1 cellular context compared by ENCODE assay signal in the genomic region with DNA sequence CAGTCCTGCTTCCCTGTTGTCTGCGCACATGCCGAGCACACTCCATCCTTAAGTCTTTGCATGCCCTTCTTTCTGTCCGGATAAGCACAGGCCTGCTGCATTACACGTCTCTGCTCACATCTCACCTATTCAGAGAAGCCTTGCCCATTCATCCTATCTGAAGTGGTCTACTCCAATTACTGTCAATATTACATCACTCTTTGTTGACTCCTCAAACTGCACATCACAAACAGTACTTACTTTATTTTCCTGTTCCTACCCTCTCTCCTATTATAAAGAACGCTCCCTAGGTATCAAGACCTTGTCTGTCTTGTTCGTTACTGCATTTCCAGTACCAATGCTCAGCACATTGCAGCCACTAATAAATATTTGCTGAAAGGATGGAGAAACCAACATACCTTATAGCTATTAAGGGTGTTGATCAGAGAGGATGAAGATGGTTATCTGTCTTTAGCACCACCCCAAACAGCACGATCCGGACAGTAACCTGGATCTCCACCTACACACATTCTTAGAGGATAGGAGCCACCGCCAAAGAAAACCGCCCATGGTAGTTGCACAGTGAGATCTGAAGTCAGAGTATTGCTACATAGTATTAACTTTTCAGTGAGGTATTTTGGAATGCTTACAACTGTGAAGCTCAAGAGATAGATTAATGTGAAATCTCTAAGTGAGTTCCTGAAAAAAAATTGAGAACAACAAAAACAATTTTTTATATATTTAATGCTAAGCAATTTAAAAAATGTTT.
TF ChIP-seq lines count a peak whose summit lies in the region.

No MANE protein-coding gene starts in this region.

TF ChIP-seq in HepG2, 621 proteins besides CTCF, POLR2A, EP300 and RAD21:
- 0 out of 2 replicates have a peak, but pooled peaks have one; percentile 22 for TF ChIP-seq TBX2 (CRISPR knock-in tag; IDR thresholded peaks at IDR 0.05; ENCODE audit: borderline replicate concordance)
- TF ChIP-seq ARID5B (CRISPR knock-in tag; IDR thresholded peaks at IDR 0.05): peak; percentile 22; the same call in 1 of the 2 replicates
- TF ChIP-seq ATF4 (CRISPR knock-in tag; IDR thresholded peaks at IDR 0.05): peak in 1 of 2 experiments; percentile 89; a peak in 2 of 4 replicates
- TF ChIP-seq FOXA3 (CRISPR knock-in tag; IDR thresholded peaks at IDR 0.05): peak; percentile 80
- TF ChIP-seq, protein P1, sequence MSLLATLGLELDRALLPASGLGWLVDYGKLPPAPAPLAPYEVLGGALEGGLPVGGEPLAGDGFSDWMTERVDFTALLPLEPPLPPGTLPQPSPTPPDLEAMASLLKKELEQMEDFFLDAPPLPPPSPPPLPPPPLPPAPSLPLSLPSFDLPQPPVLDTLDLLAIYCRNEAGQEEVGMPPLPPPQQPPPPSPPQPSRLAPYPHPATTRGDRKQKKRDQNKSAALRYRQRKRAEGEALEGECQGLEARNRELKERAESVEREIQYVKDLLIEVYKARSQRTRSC (CRISPR knock-in tag; IDR thresholded peaks at IDR 0.05; ENCODE audit: low read depth): no peak
- no peak for TF ChIP-seq CHD2 (IDR thresholded peaks at IDR 0.05; ENCODE audit: low read depth, low read length)
- no peak for TF ChIP-seq SOX13 (IDR thresholded peaks at IDR 0.05)
- 0 out of 4 replicates have a peak, but pooled peaks of 1 of the 2 experiments have one; percentile 5 for TF ChIP-seq SOX13 (CRISPR knock-in tag; conservative IDR thresholded peaks at IDR 0.05 in 1 of 2, IDR thresholded peaks at IDR 0.05 in 1 of 2)
- no peak for TF ChIP-seq ZNF230 (CRISPR knock-in tag; IDR thresholded peaks at IDR 0.05)
- no peak for TF ChIP-seq FOXA1 (IDR thresholded peaks at IDR 0.05)
- peak; percentile 51; the same call in 1 of the 2 replicates for TF ChIP-seq FOXA1 (CRISPR knock-in tag; IDR thresholded peaks at IDR 0.05)
- no peak for TF ChIP-seq SMAD3 (CRISPR knock-in tag; IDR thresholded peaks at IDR 0.05)
- no peak for TF ChIP-seq SMAD9 (CRISPR knock-in tag; IDR thresholded peaks at IDR 0.05)
- TF ChIP-seq, protein P2, sequence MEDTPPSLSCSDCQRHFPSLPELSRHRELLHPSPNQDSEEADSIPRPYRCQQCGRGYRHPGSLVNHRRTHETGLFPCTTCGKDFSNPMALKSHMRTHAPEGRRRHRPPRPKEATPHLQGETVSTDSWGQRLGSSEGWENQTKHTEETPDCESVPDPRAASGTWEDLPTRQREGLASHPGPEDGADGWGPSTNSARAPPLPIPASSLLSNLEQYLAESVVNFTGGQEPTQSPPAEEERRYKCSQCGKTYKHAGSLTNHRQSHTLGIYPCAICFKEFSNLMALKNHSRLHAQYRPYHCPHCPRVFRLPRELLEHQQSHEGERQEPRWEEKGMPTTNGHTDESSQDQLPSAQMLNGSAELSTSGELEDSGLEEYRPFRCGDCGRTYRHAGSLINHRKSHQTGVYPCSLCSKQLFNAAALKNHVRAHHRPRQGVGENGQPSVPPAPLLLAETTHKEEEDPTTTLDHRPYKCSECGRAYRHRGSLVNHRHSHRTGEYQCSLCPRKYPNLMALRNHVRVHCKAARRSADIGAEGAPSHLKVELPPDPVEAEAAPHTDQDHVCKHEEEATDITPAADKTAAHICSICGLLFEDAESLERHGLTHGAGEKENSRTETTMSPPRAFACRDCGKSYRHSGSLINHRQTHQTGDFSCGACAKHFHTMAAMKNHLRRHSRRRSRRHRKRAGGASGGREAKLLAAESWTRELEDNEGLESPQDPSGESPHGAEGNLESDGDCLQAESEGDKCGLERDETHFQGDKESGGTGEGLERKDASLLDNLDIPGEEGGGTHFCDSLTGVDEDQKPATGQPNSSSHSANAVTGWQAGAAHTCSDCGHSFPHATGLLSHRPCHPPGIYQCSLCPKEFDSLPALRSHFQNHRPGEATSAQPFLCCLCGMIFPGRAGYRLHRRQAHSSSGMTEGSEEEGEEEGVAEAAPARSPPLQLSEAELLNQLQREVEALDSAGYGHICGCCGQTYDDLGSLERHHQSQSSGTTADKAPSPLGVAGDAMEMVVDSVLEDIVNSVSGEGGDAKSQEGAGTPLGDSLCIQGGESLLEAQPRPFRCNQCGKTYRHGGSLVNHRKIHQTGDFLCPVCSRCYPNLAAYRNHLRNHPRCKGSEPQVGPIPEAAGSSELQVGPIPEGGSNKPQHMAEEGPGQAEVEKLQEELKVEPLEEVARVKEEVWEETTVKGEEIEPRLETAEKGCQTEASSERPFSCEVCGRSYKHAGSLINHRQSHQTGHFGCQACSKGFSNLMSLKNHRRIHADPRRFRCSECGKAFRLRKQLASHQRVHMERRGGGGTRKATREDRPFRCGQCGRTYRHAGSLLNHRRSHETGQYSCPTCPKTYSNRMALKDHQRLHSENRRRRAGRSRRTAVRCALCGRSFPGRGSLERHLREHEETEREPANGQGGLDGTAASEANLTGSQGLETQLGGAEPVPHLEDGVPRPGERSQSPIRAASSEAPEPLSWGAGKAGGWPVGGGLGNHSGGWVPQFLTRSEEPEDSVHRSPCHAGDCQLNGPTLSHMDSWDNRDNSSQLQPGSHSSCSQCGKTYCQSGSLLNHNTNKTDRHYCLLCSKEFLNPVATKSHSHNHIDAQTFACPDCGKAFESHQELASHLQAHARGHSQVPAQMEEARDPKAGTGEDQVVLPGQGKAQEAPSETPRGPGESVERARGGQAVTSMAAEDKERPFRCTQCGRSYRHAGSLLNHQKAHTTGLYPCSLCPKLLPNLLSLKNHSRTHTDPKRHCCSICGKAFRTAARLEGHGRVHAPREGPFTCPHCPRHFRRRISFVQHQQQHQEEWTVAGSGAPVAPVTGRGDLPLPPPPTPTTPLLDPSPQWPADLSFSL (CRISPR knock-in tag; IDR thresholded peaks at IDR 0.05): no peak
- peak; percentile 58; the same call in 1 of the 2 replicates for TF ChIP-seq CEBPG (CRISPR knock-in tag; IDR thresholded peaks at IDR 0.05)
- TF ChIP-seq ZNF350 (CRISPR knock-in tag; IDR thresholded peaks at IDR 0.05; ENCODE audit: borderline replicate concordance, low read depth): no peak
- TF ChIP-seq, protein P3, sequence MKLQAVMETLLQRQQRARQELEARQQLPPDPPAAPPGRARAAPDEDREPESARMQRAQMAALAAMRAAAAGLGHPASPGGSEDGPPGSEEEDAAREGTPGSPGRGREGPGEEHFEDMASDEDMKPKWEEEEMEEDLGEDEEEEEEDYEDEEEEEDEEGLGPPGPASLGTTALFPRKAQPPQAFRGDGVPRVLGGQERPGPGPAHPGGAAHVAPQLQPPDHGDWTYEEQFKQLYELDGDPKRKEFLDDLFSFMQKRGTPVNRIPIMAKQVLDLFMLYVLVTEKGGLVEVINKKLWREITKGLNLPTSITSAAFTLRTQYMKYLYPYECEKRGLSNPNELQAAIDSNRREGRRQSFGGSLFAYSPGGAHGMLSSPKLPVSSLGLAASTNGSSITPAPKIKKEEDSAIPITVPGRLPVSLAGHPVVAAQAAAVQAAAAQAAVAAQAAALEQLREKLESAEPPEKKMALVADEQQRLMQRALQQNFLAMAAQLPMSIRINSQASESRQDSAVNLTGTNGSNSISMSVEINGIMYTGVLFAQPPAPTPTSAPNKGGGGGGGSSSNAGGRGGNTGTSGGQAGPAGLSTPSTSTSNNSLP (IDR thresholded peaks at IDR 0.05; ENCODE audit: low read depth, low read length): peak; percentile 9; the same call in 1 of the 2 replicates
- no peak for TF ChIP-seq DMAP1 (CRISPR knock-in tag; IDR thresholded peaks at IDR 0.05)
- TF ChIP-seq, protein P4, sequence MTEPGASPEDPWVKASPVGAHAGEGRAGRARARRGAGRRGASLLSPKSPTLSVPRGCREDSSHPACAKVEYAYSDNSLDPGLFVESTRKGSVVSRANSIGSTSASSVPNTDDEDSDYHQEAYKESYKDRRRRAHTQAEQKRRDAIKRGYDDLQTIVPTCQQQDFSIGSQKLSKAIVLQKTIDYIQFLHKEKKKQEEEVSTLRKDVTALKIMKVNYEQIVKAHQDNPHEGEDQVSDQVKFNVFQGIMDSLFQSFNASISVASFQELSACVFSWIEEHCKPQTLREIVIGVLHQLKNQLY (CRISPR knock-in tag; IDR thresholded peaks at IDR 0.05): no peak
- TF ChIP-seq, protein P5, sequence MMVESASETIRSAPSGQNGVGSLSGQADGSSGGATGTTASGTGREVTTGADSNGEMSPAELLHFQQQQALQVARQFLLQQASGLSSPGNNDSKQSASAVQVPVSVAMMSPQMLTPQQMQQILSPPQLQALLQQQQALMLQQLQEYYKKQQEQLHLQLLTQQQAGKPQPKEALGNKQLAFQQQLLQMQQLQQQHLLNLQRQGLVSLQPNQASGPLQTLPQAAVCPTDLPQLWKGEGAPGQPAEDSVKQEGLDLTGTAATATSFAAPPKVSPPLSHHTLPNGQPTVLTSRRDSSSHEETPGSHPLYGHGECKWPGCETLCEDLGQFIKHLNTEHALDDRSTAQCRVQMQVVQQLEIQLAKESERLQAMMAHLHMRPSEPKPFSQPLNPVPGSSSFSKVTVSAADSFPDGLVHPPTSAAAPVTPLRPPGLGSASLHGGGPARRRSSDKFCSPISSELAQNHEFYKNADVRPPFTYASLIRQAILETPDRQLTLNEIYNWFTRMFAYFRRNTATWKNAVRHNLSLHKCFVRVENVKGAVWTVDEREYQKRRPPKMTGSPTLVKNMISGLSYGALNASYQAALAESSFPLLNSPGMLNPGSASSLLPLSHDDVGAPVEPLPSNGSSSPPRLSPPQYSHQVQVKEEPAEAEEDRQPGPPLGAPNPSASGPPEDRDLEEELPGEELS (CRISPR knock-in tag; IDR thresholded peaks at IDR 0.05): 0 out of 2 replicates have a peak, but pooled peaks have one; percentile 21
- TF ChIP-seq CREB1 (IDR thresholded peaks at IDR 0.05): no peak
- TF ChIP-seq CREB1 (CRISPR knock-in tag; IDR thresholded peaks at IDR 0.05): 0 out of 2 replicates have a peak, but pooled peaks have one; percentile 29
- no peak for TF ChIP-seq CAMTA2 (CRISPR knock-in tag; IDR thresholded peaks at IDR 0.05; ENCODE audit: borderline replicate concordance)
- peak; percentile 55; the same call in 1 of the 2 replicates for TF ChIP-seq SIX1 (CRISPR knock-in tag; IDR thresholded peaks at IDR 0.05; ENCODE audit: borderline replicate concordance)
- TF ChIP-seq GATAD2A (CRISPR knock-in tag; IDR thresholded peaks at IDR 0.05): peak; percentile 45
- peak; percentile 13; the same call in 1 of the 2 replicates for TF ChIP-seq SAP130 (CRISPR knock-in tag; IDR thresholded peaks at IDR 0.05; ENCODE audit: low read depth)
- no peak for TF ChIP-seq ZNF703 (CRISPR knock-in tag; IDR thresholded peaks at IDR 0.05; ENCODE audit: borderline replicate concordance)
- no peak for TF ChIP-seq FIP1L1 (IDR thresholded peaks at IDR 0.05; ENCODE audit: borderline replicate concordance, insufficient read depth, low read depth, low read length)
- TF ChIP-seq ZNF33A (CRISPR knock-in tag; IDR thresholded peaks at IDR 0.05; ENCODE audit: borderline replicate concordance): no peak
- peak; percentile 82 for TF ChIP-seq SIX4 (CRISPR knock-in tag; IDR thresholded peaks at IDR 0.05)
- no peak for TF ChIP-seq ZNF782 (CRISPR knock-in tag; IDR thresholded peaks at IDR 0.05; ENCODE audit: borderline replicate concordance)
- TF ChIP-seq GABPB1 (CRISPR knock-in tag; IDR thresholded peaks at IDR 0.05): no peak
- no peak for TF ChIP-seq PHF8 (CRISPR knock-in tag; IDR thresholded peaks at IDR 0.05)
